In the genomic region with DNA sequence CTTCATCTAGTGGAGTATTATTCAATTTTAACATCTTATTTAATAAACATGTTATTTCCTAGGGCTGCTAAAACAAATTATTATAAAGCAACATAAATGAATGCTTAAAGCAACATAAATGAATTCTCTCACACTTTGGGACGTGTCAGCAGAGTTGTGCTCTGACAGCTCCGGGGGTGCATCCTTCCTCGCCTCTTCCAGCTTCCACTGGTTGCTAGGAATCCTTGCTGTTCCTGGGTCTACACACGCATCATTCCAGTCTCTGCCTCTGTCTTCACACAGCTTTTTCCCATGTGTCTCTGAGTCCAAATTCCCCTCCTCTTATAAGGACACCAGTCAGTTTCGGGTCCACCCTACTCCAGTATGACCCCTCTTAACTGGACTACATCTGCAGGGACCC, we compare ENCODE assay signal across 2 cellular contexts.
TF ChIP-seq lines count a peak whose summit lies in the region.

No MANE protein-coding gene starts in this region.

TF ChIP-seq in H1, 55 proteins besides CTCF, POLR2A, EP300 and RAD21:
- TF ChIP-seq SP4 (IDR thresholded peaks at IDR 0.05; ENCODE audit: low read length) (no peak), CBX8 (IDR thresholded peaks at IDR 0.05; ENCODE audit: borderline replicate concordance, low read depth, low read length) (no peak), POLR2AphosphoS5 (IDR thresholded peaks at IDR 0.05; ENCODE audit: low read depth, low read length) (no peak), SIX5 (IDR thresholded peaks at IDR 0.05; ENCODE audit: low read depth, low read length) (no peak), CTBP2 (IDR thresholded peaks at IDR 0.05; ENCODE audit: borderline replicate concordance, insufficient read depth, insufficient read length, low read length) (no peak), NRF1 (IDR thresholded peaks at IDR 0.05; ENCODE audit: low read depth, low read length) (no peak), JUND (IDR thresholded peaks at IDR 0.05; ENCODE audit: low read length) (no peak), BACH1 (IDR thresholded peaks at IDR 0.05; ENCODE audit: low read length) (no peak), TAF1 (IDR thresholded peaks at IDR 0.05; ENCODE audit: low read depth, low read length) (no peak), RXRA (IDR thresholded peaks at IDR 0.05; ENCODE audit: insufficient read depth, low read depth, low read length) (no peak), SIRT6 (IDR thresholded peaks at IDR 0.05; ENCODE audit: low read length) (no peak), SIN3A (conservative IDR thresholded peaks at IDR 0.05 in 1 of 2, IDR thresholded peaks at IDR 0.05 in 1 of 2; ENCODE audit: low read depth in 1 of 2, low read length in 2 of 2) (no peak), CEBPB (IDR thresholded peaks at IDR 0.05; ENCODE audit: low read depth, low read length) (no peak)
- TF ChIP-seq, protein P1, sequence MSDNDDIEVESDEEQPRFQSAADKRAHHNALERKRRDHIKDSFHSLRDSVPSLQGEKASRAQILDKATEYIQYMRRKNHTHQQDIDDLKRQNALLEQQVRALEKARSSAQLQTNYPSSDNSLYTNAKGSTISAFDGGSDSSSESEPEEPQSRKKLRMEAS (IDR thresholded peaks at IDR 0.05) = no peak
- TF ChIP-seq, protein P2, sequence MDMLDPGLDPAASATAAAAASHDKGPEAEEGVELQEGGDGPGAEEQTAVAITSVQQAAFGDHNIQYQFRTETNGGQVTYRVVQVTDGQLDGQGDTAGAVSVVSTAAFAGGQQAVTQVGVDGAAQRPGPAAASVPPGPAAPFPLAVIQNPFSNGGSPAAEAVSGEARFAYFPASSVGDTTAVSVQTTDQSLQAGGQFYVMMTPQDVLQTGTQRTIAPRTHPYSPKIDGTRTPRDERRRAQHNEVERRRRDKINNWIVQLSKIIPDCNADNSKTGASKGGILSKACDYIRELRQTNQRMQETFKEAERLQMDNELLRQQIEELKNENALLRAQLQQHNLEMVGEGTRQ (IDR thresholded peaks at IDR 0.05; ENCODE audit: low read length) = no peak

TF ChIP-seq in WTC11, 78 proteins besides CTCF, POLR2A, EP300 and RAD21:
- no peak for TF ChIP-seq AR (CRISPR knock-in tag; IDR thresholded peaks at IDR 0.05)
- TF ChIP-seq, protein P3, sequence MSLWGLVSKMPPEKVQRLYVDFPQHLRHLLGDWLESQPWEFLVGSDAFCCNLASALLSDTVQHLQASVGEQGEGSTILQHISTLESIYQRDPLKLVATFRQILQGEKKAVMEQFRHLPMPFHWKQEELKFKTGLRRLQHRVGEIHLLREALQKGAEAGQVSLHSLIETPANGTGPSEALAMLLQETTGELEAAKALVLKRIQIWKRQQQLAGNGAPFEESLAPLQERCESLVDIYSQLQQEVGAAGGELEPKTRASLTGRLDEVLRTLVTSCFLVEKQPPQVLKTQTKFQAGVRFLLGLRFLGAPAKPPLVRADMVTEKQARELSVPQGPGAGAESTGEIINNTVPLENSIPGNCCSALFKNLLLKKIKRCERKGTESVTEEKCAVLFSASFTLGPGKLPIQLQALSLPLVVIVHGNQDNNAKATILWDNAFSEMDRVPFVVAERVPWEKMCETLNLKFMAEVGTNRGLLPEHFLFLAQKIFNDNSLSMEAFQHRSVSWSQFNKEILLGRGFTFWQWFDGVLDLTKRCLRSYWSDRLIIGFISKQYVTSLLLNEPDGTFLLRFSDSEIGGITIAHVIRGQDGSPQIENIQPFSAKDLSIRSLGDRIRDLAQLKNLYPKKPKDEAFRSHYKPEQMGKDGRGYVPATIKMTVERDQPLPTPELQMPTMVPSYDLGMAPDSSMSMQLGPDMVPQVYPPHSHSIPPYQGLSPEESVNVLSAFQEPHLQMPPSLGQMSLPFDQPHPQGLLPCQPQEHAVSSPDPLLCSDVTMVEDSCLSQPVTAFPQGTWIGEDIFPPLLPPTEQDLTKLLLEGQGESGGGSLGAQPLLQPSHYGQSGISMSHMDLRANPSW (CRISPR knock-in tag; conservative IDR thresholded peaks at IDR 0.05; ENCODE audit: low read depth) = no peak
